In the genomic region with DNA sequence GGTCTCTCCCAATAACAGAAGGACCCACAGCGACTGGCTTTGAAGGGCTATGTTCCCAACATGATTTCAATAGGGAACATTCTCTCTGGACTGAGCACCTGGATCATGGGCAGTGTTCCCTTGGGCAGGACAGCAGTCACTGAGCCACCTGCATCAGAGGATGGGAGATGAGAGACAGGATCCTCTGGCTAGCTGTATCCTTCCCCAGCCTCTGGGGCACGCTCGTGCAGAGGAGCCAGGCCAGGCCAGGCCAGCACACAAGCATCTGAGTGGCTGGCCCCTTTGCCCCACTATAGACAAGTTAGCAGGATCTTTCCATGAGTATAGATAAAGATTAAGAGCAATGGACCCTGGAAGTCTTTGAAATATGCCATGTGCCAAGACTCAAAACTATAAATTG, we compare ENCODE assay signal across 27 cellular contexts.
A peak's percentile ranks its signal among the peaks of the same experiment; 100 is the strongest.
DNase-seq lines count a peak whose midpoint lies in the region; ATAC-seq, FAIRE-seq and TF ChIP-seq lines count a peak whose summit lies in the region.
"Had no signal": no experiment of that assay in that cellular context is flagged by ENCODE, and none has a peak within 500 bp of the region (broad histone marks: within the 10 kb centered on the region; RNA-seq: fewer than 3 reads in every experiment).

No MANE protein-coding gene starts in this region.

- no peak overlapping the region for H3K56ac ChIP-seq in H1 (replicated peaks; ENCODE audit: insufficient read length, low read depth, low read length)

- H3K4me3 ChIP-seq in GM23338: no peak overlapping the region
- H3K4me3 ChIP-seq in H1 (ENCODE audit: extremely low read depth in 1 of 4, insufficient read depth in 2 of 4, low read depth in 3 of 4, low read length in 4 of 4): no peak overlapping the region
- H3K4me3 ChIP-seq: A549; BLaER1 treated with 17β-estradiol and CSF1 and Interleukin-3, amounts not matched to agents 10 nM and 100 nM; GM12878 had no signal

- no peak overlapping the region for H3K23ac ChIP-seq in H1 (ENCODE audit: insufficient read length)

- H3K36me3 Mint-ChIP-seq in GM23338 (ENCODE audit: low read depth): peaks cover 6% of the 10 kb centered on the region

- H3K23me2 ChIP-seq in H1 (ENCODE audit: low read depth, low read length): no peaks in the 10 kb centered on the region

- H4K5ac ChIP-seq in H1 (ENCODE audit: insufficient read length, low read depth, low read length): no peak overlapping the region

- H3K18ac ChIP-seq in H1 (ENCODE audit: extremely low read depth, low read length): no peak overlapping the region

- TF ChIP-seq CTCF in GM23338 (conservative IDR thresholded peaks at IDR 0.05; ENCODE audit: low read depth in 2 of 2) (peak in 1 of 2 experiments; percentile 13; a peak in 1 of 4 replicates), H1 (IDR thresholded peaks at IDR 0.05; ENCODE audit: control extremely low read depth in 1 of 3, insufficient read depth in 1 of 3, low read depth in 1 of 3, low read length in 3 of 3) (peak in 1 of 3 experiments; percentile 20; a peak in 1 of 4 replicates)

- H3K27me3 ChIP-seq in GM23338 (ENCODE audit: insufficient read depth) (no peaks in the 10 kb centered on the region), H1 (replicated peaks in 1 of 4; ENCODE audit: control insufficient read depth in 3 of 4, extremely low read depth in 1 of 4, insufficient read depth in 3 of 4, low read length in 3 of 4) (no peaks in the 10 kb centered on the region)
- H3K27me3 ChIP-seq: BLaER1 treated with 17β-estradiol and CSF1 and Interleukin-3, amounts not matched to agents 10 nM and 100 nM had no signal

- H3K14ac ChIP-seq in H1 (ENCODE audit: insufficient read length): no peak overlapping the region

- CTCF ChIA-PET in H1 (lab: Charles Lee; ENCODE audit: partially characterized antibody): interaction anchor here (0.6 to 1.9 kb wide), 4 partner anchors 32 to 114 kb away, joined by 3 to 7 read pairs (median 4); no protein-coding TSS in a partner anchor

- FAIRE-seq in H1 (lab: Jason Lieb, UNC): no peak
- FAIRE-seq: A549, GM12878, GM12892, GM18507 had no signal

- H2BK120ac ChIP-seq in H1 (replicated peaks; ENCODE audit: low read depth, low read length): no peak overlapping the region

- no peaks in the 10 kb centered on the region for H3K27me3 Mint-ChIP-seq in GM23338 (ENCODE audit: insufficient read depth, low read depth, poor library complexity)
- H3K27me3 Mint-ChIP-seq: B cell; CD4-positive, alpha-beta T cell had no signal

- H3F3A ChIP-seq in GM23338 (replicated peaks; ENCODE audit: low read depth): no peaks in the 10 kb centered on the region

- H3K36me3 ChIP-seq in GM23338 (ENCODE audit: insufficient read depth): peaks cover 5% of the 10 kb centered on the region; the same call in 1 of the 2 replicates
- H3K36me3 ChIP-seq in H1 (ENCODE audit: control insufficient read depth in 2 of 4, insufficient read depth in 4 of 4, low read length in 3 of 4): no peaks in the 10 kb centered on the region

- H2BK15ac ChIP-seq in H1 (ENCODE audit: low read length): no peak overlapping the region

- H3K4me1 ChIP-seq in GM23338 (ENCODE audit: insufficient read depth) (peaks cover 28% of the 10 kb centered on the region), H1 (replicated peaks in 1 of 4; ENCODE audit: control insufficient read depth in 3 of 4, insufficient read depth in 4 of 4, low read length in 3 of 4) (peaks cover 0 to 12% (median 5%) of the 10 kb centered on the region in 4 experiments; a peak in 4 of 7 replicates)
- H3K4me1 ChIP-seq: A549; BLaER1 treated with 17β-estradiol and CSF1 and Interleukin-3, amounts not matched to agents 10 nM and 100 nM had no signal

- H3K79me2 ChIP-seq in GM23338 (replicated peaks; ENCODE audit: insufficient read depth) (no peaks in the 10 kb centered on the region), H1 (ENCODE audit: control insufficient read depth in 1 of 2, insufficient read depth in 2 of 2, low read length in 2 of 2) (no peaks in the 10 kb centered on the region)

- H2AFZ ChIP-seq in GM23338 (no peak overlapping the region), H1 (ENCODE audit: low read length) (no peak overlapping the region)

- H3K27ac Mint-ChIP-seq in GM23338: no peak overlapping the region
- H3K27ac Mint-ChIP-seq: B cell; CD4-positive, alpha-beta T cell; CD8-positive, alpha-beta T cell had no signal

- peak; percentile 7 to 41; a peak in 1 of 4 replicates for TF ChIP-seq RAD21 in H1 (IDR thresholded peaks at IDR 0.05 in 1 of 2, conservative IDR thresholded peaks at IDR 0.05 in 1 of 2; ENCODE audit: low read depth in 2 of 2, low read length in 2 of 2)

- ATAC-seq in GM23338 (peak; percentile 77), GM19397 (IDR thresholded peaks at IDR 0.05; ENCODE audit: unreplicated experiment) (no peak)
- ATAC-seq: A549; CD8-positive, alpha-beta T cell; GM12878 had no signal

- H3K4me2 ChIP-seq in GM23338 (no peak overlapping the region), H1 (ENCODE audit: insufficient read depth in 1 of 2, low read depth in 2 of 2, low read length in 2 of 2) (no peak overlapping the region)
- H3K4me2 ChIP-seq: A549; BLaER1 treated with 17β-estradiol and CSF1 and Interleukin-3, amounts not matched to agents 10 nM and 100 nM had no signal

- H4K91ac ChIP-seq in H1 (replicated peaks; ENCODE audit: insufficient read length, low read length): no peak overlapping the region

- no peak overlapping the region for H3K4me3 Mint-ChIP-seq in GM23338
- H3K4me3 Mint-ChIP-seq: B cell; CD4-positive, alpha-beta T cell; CD8-positive, alpha-beta T cell had no signal

- DNase-seq in NCI-H526 (lab: John Stamatoyannopoulos, UW): peak; percentile 8 to 32
- no peak for DNase-seq in NCI-H526 treated with DMSO at 0.1 percent for 48 hours (lab: John Stamatoyannopoulos, UW)
- peak; percentile 27 for DNase-seq in GM23338 (ENCODE audit: low spot score)
- peak; percentile 28 for DNase-seq in NCI-H69 (lab: John Stamatoyannopoulos, UW)
- DNase-seq in H1 (ENCODE audit: low read depth in 1 of 2, low spot score in 2 of 2): no peak
- no peak for DNase-seq in COLO829 (ENCODE audit: low spot score)
- no peak for DNase-seq in activated T-cell treated with anti-CD3 and anti-CD28 coated beads, Interleukin-2, amount 50 U/mL, for 48 hours
- DNase-seq: AML-193; CD4-positive, alpha-beta T cell; CD8-positive, alpha-beta T cell; COR-L47; DMS 273 treated with DMSO at 0.1 percent for 48 hours; DMS153; DMS53; DMS79; DND-41; EL; GDM1 had no signal

- peaks cover 4% of the 10 kb centered on the region in 2 experiments; a peak in 2 of 4 replicates for H3K9me3 ChIP-seq in H1 (ENCODE audit: insufficient read depth in 2 of 2, low read depth in 1 of 2, low read length in 1 of 2)
- H3K9me3 ChIP-seq: A549 had no signal

- H3K9ac ChIP-seq in H1 (replicated peaks in 1 of 4; ENCODE audit: extremely low read depth in 1 of 4, low read depth in 3 of 4, low read length in 3 of 4): no peak overlapping the region
- H3K9ac ChIP-seq: BLaER1 treated with 17β-estradiol and CSF1 and Interleukin-3, amounts not matched to agents 10 nM and 100 nM had no signal

- WGBS in H1 (ENCODE audit: extremely low coverage in 1 of 2, insufficient coverage in 1 of 2, insufficient read length in 1 of 2, insufficient replicate concordance in 2 of 2, low coverage in 1 of 2, low lambda C conversion rate in 2 of 2, missing lambda C conversion rate in 1 of 2), 2 experiments: 79% methylated on average over 3 of the region's 3 CpGs; no CpG with 5 or more reads in 1 of the 2 experiments

- no peak overlapping the region for H3K4ac ChIP-seq in H1 (replicated peaks; ENCODE audit: insufficient read length, low read depth, low read length)

- no peak overlapping the region for H2BK12ac ChIP-seq in H1 (ENCODE audit: low read depth, low read length)

- no peaks in the 10 kb centered on the region for H3K79me1 ChIP-seq in H1 (ENCODE audit: low read depth, low read length)

- TF ChIP-seq POLR2A in H1 (IDR thresholded peaks at IDR 0.05; ENCODE audit: control extremely low read depth in 1 of 2, low read depth in 2 of 2, low read length in 2 of 2): no peak

- H2AK5ac ChIP-seq in H1 (ENCODE audit: low read depth, low read length): no peak overlapping the region

- no peak overlapping the region for H3K27ac ChIP-seq in GM23338 (ENCODE audit: low read depth)
- H3K27ac ChIP-seq in H1 (ENCODE audit: low read depth, low read length): no peak overlapping the region
- H3K27ac ChIP-seq: 22Rv1; A549; BLaER1 treated with 17β-estradiol and CSF1 and Interleukin-3, amounts not matched to agents 10 nM and 100 nM; C4-2B had no signal

- H4K20me1 ChIP-seq in GM23338 (replicated peaks; ENCODE audit: insufficient read depth): no peaks in the 10 kb centered on the region
- H4K20me1 ChIP-seq in H1 (replicated peaks in 1 of 2; ENCODE audit: control insufficient read depth in 1 of 2, insufficient read depth in 2 of 2, low read length in 2 of 2): no peaks in the 10 kb centered on the region
- H4K20me1 ChIP-seq: BLaER1 treated with 17β-estradiol and CSF1 and Interleukin-3, amounts not matched to agents 10 nM and 100 nM had no signal

- TF ChIP-seq EP300 in H1 (IDR thresholded peaks at IDR 0.05; ENCODE audit: borderline replicate concordance in 1 of 2, low read depth in 2 of 2, low read length in 2 of 2): no peak

- H3K9me3 Mint-ChIP-seq in GM23338: peaks cover 15% of the 10 kb centered on the region

- H4K8ac ChIP-seq in H1 (ENCODE audit: extremely low read depth, insufficient read depth, low read length): no peak overlapping the region

- no peak overlapping the region for H2BK20ac ChIP-seq in H1 (ENCODE audit: low read length)

- POLR2A ChIA-PET in H1 (lab: Charles Lee; ENCODE audit: partially characterized antibody): no interaction called here

- peaks cover 24% of the 10 kb centered on the region for H3K4me1 Mint-ChIP-seq in GM23338
- H3K4me1 Mint-ChIP-seq: B cell had no signal

- no peaks in the 10 kb centered on the region; the same call in 1 of the 2 replicates for H3K9me2 ChIP-seq in GM23338 (ENCODE audit: insufficient read depth)

- H2BK5ac ChIP-seq in H1 (ENCODE audit: low read depth, low read length): no peak overlapping the region

TF ChIP-seq in H1, 55 proteins besides CTCF, POLR2A, EP300 and RAD21:
- TF ChIP-seq EGR1 (IDR thresholded peaks at IDR 0.05; ENCODE audit: borderline replicate concordance, low read depth, low read length): no peak
- no peak for TF ChIP-seq RFX5 (IDR thresholded peaks at IDR 0.05; ENCODE audit: borderline replicate concordance, low read depth, low read length)
- TF ChIP-seq SIN3A (conservative IDR thresholded peaks at IDR 0.05 in 1 of 2, IDR thresholded peaks at IDR 0.05 in 1 of 2; ENCODE audit: low read depth in 1 of 2, low read length in 2 of 2): no peak
- TF ChIP-seq TAF7 (optimal IDR thresholded peaks at IDR 0.05; ENCODE audit: borderline replicate concordance, low read depth, low read length): no peak
- no peak for TF ChIP-seq SP4 (IDR thresholded peaks at IDR 0.05; ENCODE audit: low read length)
- no peak for TF ChIP-seq BCL11A (IDR thresholded peaks at IDR 0.05; ENCODE audit: low read depth in 2 of 2, low read length in 2 of 2)
TF ChIP-seq in H1: peak in this region for 0.

Comparison
In these comparisons a context has a peak if more than half of its experiments do, and no peak if none do; other contexts are left out.
1. DNase-seq: peak in NCI-H526 (2 of 2), GM23338 (single experiment) and NCI-H69 (single experiment); none in NCI-H526 treated with DMSO at 0.1 percent for 48 hours (single experiment), H1 (0 of 2), COLO829 (single experiment) and activated T-cell treated with anti-CD3 and anti-CD28 coated beads, Interleukin-2, amount 50 U/mL, for 48 hours (0 of 2).